23 cellular contexts compared by ENCODE assay signal in genomic region chr5:89847743-89848142, GRCh38.
DNase-seq lines count a peak whose midpoint lies in the region; ATAC-seq and TF ChIP-seq lines count a peak whose summit lies in the region.
"Had no signal": no experiment of that assay in that cellular context is flagged by ENCODE, and none has a peak within 500 bp of the region (broad histone marks: within the 10 kb centered on the region; RNA-seq: fewer than 3 reads in every experiment).

No MANE protein-coding gene starts in this region.

- peaks cover 0 to 6% of the 10 kb centered on the region in 2 donors for H3K4me1 Mint-ChIP-seq in stimulated activated naive B cell treated with anti-CD40 and anti-IgM and Interleukin-4, amounts not matched to agents 10 μg/mL and 1 μg/mL and 100 μg/mL, for 72 hours
- peaks cover 13% of the 10 kb centered on the region for H3K4me1 Mint-ChIP-seq in mesothelial cell of epicardium
- H3K4me1 Mint-ChIP-seq: immature natural killer cell had no signal

- no peak overlapping the region for H3K9ac ChIP-seq in SK-N-SH

- CTCF ChIA-PET in SK-N-SH (lab: Yijun Ruan, JAX), result interaction anchor here (0.8 to 2.1 kb wide), 3 partner anchors 10 to 1118 kb away, joined by 4 to 6 read pairs (median 4); no protein-coding TSS in a partner anchor

- H4K20me1 ChIP-seq in SK-N-SH (ENCODE audit: insufficient read depth), result no peaks in the 10 kb centered on the region

- no peak overlapping the region for H3K4me2 ChIP-seq in SK-N-SH
- H3K4me2 ChIP-seq: GM23338, hepatocyte had no signal

- DNase-seq in NCI-H82 (lab: John Stamatoyannopoulos, UW) (peak; percentile 40), NCI-H82 treated with DMSO at 0.1 percent for 48 hours (lab: John Stamatoyannopoulos, UW; ENCODE audit: unreplicated experiment) (no peak), SK-N-SH (no peak), foreskin fibroblast (peak; percentile 6 to 29), mesothelial cell of epicardium (ENCODE audit: low spot score in 2 of 2, unreplicated experiment in 2 of 2) (no peak), KG1 (lab: John Stamatoyannopoulos, UW) (no peak)
- DNase-seq in stimulated activated naive B cell treated with anti-CD40 and anti-IgM and Interleukin-4, amounts not matched to agents 10 μg/mL and 1 μg/mL and 100 μg/mL, for 72 hours, result no peak
- no peak for DNase-seq in activated CD4-positive, alpha-beta T cell treated with anti-CD3 and anti-CD28 coated beads for 48 hours
- DNase-seq: CD8-positive, alpha-beta T cell; effector CD4-positive, alpha-beta T cell; gastrocnemius medialis; immature natural killer cell; KBM-7; MV-4-11; NCI-H146; stimulated activated CD8-positive, alpha-beta memory T cell treated with anti-CD3 and anti-CD28 coated beads, Interleukin-4, amount 100 ng/mL, for 48 hours; transverse colon had no signal

- H3K27me3 ChIP-seq in SK-N-SH (ENCODE audit: insufficient read depth), result no peaks in the 10 kb centered on the region
- H3K27me3 ChIP-seq: gastrocnemius medialis, hepatocyte, transverse colon had no signal

- no peaks in the 10 kb centered on the region for H3K9me3 Mint-ChIP-seq in stimulated activated naive B cell treated with anti-CD40 and anti-IgM and Interleukin-4, amounts not matched to agents 10 μg/mL and 1 μg/mL and 100 μg/mL, for 72 hours
- peaks cover 6% of the 10 kb centered on the region for H3K9me3 Mint-ChIP-seq in mesothelial cell of epicardium
- H3K9me3 Mint-ChIP-seq: brain; CD8-positive, alpha-beta T cell; GM23338; T-helper 2 cell treated with Interferon-gamma antibody and Interleukin-4, amounts not matched to agents 5 μg/mL and 100 μg/mL, for 36 hours had no signal

- H3K36me3 Mint-ChIP-seq in stimulated activated naive B cell treated with anti-CD40 and anti-IgM and Interleukin-4, amounts not matched to agents 10 μg/mL and 1 μg/mL and 100 μg/mL, for 72 hours, result no peaks in the 10 kb centered on the region
- peaks cover 2% of the 10 kb centered on the region for H3K36me3 Mint-ChIP-seq in mesothelial cell of epicardium
- H3K36me3 Mint-ChIP-seq: activated naive CD8-positive, alpha-beta T cell; brain; CD8-positive, alpha-beta T cell; immature natural killer cell had no signal

- ATAC-seq in stimulated activated naive B cell treated with anti-CD40 and anti-IgM and Interleukin-4, amounts not matched to agents 10 μg/mL and 1 μg/mL and 100 μg/mL, for 72 hours (replicated peaks), result no peak
- ATAC-seq: CD8-positive, alpha-beta T cell; gastrocnemius medialis; GM23338 had no signal

- no peak for TF ChIP-seq RAD21 in SK-N-SH (IDR thresholded peaks at IDR 0.05; ENCODE audit: low read length)

- H3K4me3 ChIP-seq in SK-N-SH (ENCODE audit: low read depth in 2 of 2, low read length in 1 of 2), result 0 out of 4 replicates have a peak overlapping the region, but pooled peaks of 1 of the 2 experiments have one; percentile 6
- no peak overlapping the region for H3K4me3 ChIP-seq in foreskin fibroblast (ENCODE audit: low read depth in 1 of 2, low read length in 2 of 2)
- H3K4me3 ChIP-seq: gastrocnemius medialis, GM23338, hepatocyte, transverse colon had no signal

- no peaks in the 10 kb centered on the region for H3K36me3 ChIP-seq in SK-N-SH (replicated peaks in 1 of 2; ENCODE audit: control insufficient read depth in 1 of 2, insufficient read depth in 2 of 2, low read length in 1 of 2)
- H3K36me3 ChIP-seq: gastrocnemius medialis, transverse colon had no signal

- H3F3A ChIP-seq in SK-N-SH (replicated peaks; ENCODE audit: insufficient read depth), result no peaks in the 10 kb centered on the region

- peak overlapping the region; percentile 45; the same call in 1 of the 2 replicates for H2AFZ ChIP-seq in SK-N-SH (ENCODE audit: low read depth)
- H2AFZ ChIP-seq: GM23338, hepatocyte had no signal

- no peaks in the 10 kb centered on the region for H3K9me3 ChIP-seq in SK-N-SH
- H3K9me3 ChIP-seq: gastrocnemius medialis, transverse colon had no signal

- H3K4me3 Mint-ChIP-seq in stimulated activated naive B cell treated with anti-CD40 and anti-IgM and Interleukin-4, amounts not matched to agents 10 μg/mL and 1 μg/mL and 100 μg/mL, for 72 hours, result no peak overlapping the region
- H3K4me3 Mint-ChIP-seq in mesothelial cell of epicardium, result no peak overlapping the region
- H3K4me3 Mint-ChIP-seq: activated naive CD8-positive, alpha-beta T cell; brain; CD8-positive, alpha-beta T cell; GM23338; immature natural killer cell; T-helper 2 cell treated with Interferon-gamma antibody and Interleukin-4, amounts not matched to agents 5 μg/mL and 100 μg/mL, for 36 hours had no signal

- WGBS in SK-N-SH (ENCODE audit: low lambda C conversion rate), result 26% methylated on average over 4 of the region's 4 CpGs

- no peaks in the 10 kb centered on the region for H3K9me2 ChIP-seq in SK-N-SH

- no peaks in the 10 kb centered on the region for H3K79me2 ChIP-seq in SK-N-SH (ENCODE audit: insufficient read depth)
- H3K79me2 ChIP-seq: hepatocyte had no signal

- TF ChIP-seq CTCF in SK-N-SH (IDR thresholded peaks at IDR 0.05) (no peak), foreskin fibroblast (IDR thresholded peaks at IDR 0.05; ENCODE audit: low read depth, low read length) (no peak), mesothelial cell of epicardium (IDR thresholded peaks at IDR 0.05; ENCODE audit: unreplicated experiment) (no peak)

- peak overlapping the region; percentile 4 for H3K27ac Mint-ChIP-seq in stimulated activated naive B cell treated with anti-CD40 and anti-IgM and Interleukin-4, amounts not matched to agents 10 μg/mL and 1 μg/mL and 100 μg/mL, for 72 hours
- no peak overlapping the region for H3K27ac Mint-ChIP-seq in mesothelial cell of epicardium
- H3K27ac Mint-ChIP-seq: activated naive CD8-positive, alpha-beta T cell; CD8-positive, alpha-beta T cell; GM23338; immature natural killer cell; T-helper 2 cell treated with Interferon-gamma antibody and Interleukin-4, amounts not matched to agents 5 μg/mL and 100 μg/mL, for 36 hours had no signal

- TF ChIP-seq EP300 in SK-N-SH (IDR thresholded peaks at IDR 0.05; ENCODE audit: borderline replicate concordance in 1 of 2, low read depth in 1 of 2, low read length in 1 of 2), result no peak

- POLR2A ChIA-PET in SK-N-SH (lab: Yijun Ruan, JAX), result no interaction called here

- H3K4me1 ChIP-seq in SK-N-SH (ENCODE audit: control insufficient read depth in 1 of 2, insufficient read depth in 2 of 2, low read depth in 1 of 2, low read length in 1 of 2), result peaks cover 5 to 13% of the 10 kb centered on the region in 2 experiments; a peak in 2 of 4 replicates
- H3K4me1 ChIP-seq: transverse colon had no signal

- H3K27me3 Mint-ChIP-seq in stimulated activated naive B cell treated with anti-CD40 and anti-IgM and Interleukin-4, amounts not matched to agents 10 μg/mL and 1 μg/mL and 100 μg/mL, for 72 hours, result no peaks in the 10 kb centered on the region
- no peaks in the 10 kb centered on the region for H3K27me3 Mint-ChIP-seq in mesothelial cell of epicardium (ENCODE audit: low read depth)
- H3K27me3 Mint-ChIP-seq: activated naive CD8-positive, alpha-beta T cell had no signal

- H3K27ac ChIP-seq in SK-N-SH (ENCODE audit: low read depth in 2 of 2, low read length in 1 of 2), result peak overlapping the region in 1 of 2 experiments; percentile 53; a peak in 2 of 4 replicates
- H3K27ac ChIP-seq: 22Rv1, gastrocnemius medialis, hepatocyte, transverse colon had no signal

TF ChIP-seq in SK-N-SH, 30 proteins besides CTCF, POLR2A, EP300 and RAD21 (continues in another document):
- TF ChIP-seq YY1 (IDR thresholded peaks at IDR 0.05; ENCODE audit: low read depth) (no peak), NFIC (IDR thresholded peaks at IDR 0.05; ENCODE audit: borderline replicate concordance) (no peak), TEAD4 (IDR thresholded peaks at IDR 0.05; ENCODE audit: borderline replicate concordance, insufficient read depth) (no peak), REST (IDR thresholded peaks at IDR 0.05; ENCODE audit: low read depth, low read length) (no peak), FOXJ3 (CRISPR knock-in tag; IDR thresholded peaks at IDR 0.05) (no peak), GABPA (IDR thresholded peaks at IDR 0.05; ENCODE audit: low read depth) (no peak), RFX5 (IDR thresholded peaks at IDR 0.05; ENCODE audit: low read length) (no peak), POLR2AphosphoS5 (IDR thresholded peaks at IDR 0.05; ENCODE audit: low read depth, low read length) (no peak)
- TF ChIP-seq, protein P1, sequence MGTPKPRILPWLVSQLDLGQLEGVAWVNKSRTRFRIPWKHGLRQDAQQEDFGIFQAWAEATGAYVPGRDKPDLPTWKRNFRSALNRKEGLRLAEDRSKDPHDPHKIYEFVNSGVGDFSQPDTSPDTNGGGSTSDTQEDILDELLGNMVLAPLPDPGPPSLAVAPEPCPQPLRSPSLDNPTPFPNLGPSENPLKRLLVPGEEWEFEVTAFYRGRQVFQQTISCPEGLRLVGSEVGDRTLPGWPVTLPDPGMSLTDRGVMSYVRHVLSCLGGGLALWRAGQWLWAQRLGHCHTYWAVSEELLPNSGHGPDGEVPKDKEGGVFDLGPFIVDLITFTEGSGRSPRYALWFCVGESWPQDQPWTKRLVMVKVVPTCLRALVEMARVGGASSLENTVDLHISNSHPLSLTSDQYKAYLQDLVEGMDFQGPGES (IDR thresholded peaks at IDR 0.05; ENCODE audit: low read depth, low read length), result no peak

Comparison
In these comparisons a context has a peak if more than half of its experiments do, and no peak if none do; other contexts are left out.
1. DNase-seq: peak in NCI-H82 (single experiment) and foreskin fibroblast (2 of 2); none in NCI-H82 treated with DMSO at 0.1 percent for 48 hours (single experiment), SK-N-SH (single experiment), stimulated activated naive B cell treated with anti-CD40 and anti-IgM and Interleukin-4, amounts not matched to agents 10 μg/mL and 1 μg/mL and 100 μg/mL, for 72 hours (single experiment), mesothelial cell of epicardium (0 of 2), KG1 (single experiment) and activated CD4-positive, alpha-beta T cell treated with anti-CD3 and anti-CD28 coated beads for 48 hours (single experiment).